ENCODE assay signal across 8 cellular contexts in the genomic region with DNA sequence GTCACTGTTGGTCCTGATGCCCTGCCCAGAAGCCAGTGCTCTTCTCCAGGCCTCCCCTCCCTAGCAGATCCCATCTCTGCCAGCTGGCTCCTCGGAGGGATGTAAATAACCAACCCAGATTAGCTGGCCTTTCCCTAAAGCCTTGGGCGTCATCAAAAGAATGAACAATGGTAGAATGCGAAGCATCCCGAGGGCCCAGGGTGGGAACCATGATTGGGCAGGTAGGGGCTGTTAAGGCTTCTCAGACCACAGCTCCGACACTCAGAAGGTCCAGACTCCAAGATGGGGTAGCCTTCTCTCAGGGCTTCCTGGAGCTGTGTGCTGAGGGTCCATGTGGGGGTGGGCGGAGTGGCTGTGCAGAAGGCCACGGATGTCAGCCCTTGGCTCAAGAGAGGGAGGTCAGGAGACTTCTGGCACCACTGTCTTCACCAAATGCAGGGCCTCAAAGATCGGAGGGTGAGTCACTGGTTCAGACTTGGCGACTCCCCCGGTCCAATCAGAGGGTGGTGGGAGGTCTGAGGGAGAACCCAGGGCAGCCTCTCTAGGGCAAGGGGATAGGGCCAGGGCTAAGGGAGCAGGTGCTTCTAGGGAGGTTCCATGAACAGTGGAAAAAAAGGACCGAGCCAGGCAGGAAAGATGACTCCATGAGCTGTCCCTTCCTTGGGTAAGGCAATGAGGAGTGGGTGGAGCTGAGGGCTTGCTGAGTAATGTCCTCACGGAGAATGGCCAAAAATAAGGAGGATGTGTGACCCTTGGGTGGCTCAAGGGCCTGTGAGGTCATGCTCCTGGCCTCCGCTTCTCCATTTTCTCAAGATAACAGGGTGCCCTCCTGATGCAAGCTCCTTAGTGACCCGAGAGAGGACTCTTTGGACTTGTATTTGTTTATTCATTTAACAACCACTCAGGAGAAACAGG. TPM values are rescaled to one million over a fixed set of nuclear protein-coding genes. Genes with fewer than 3 reads are reported as not detected.
DNase-seq lines count a peak whose midpoint lies in the region; ATAC-seq and TF ChIP-seq lines count a peak whose summit lies in the region.

No MANE protein-coding gene starts in this region.

- H3K27me3 Mint-ChIP-seq in activated naive CD4-positive, alpha-beta T cell treated with anti-CD3 and anti-CD28 coated beads, Interleukin-2, amount 50 U/mL, for 24 hours = no peaks in the 10 kb centered on the region
- H3K27me3 Mint-ChIP-seq in activated naive CD4-positive, alpha-beta T cell treated with anti-CD3 and anti-CD28 coated beads for 36 hours (ENCODE audit: low read depth) = no peaks in the 10 kb centered on the region

- peak in 1 of 4 donors; percentile 31 for TF ChIP-seq EP300 in upper lobe of left lung (IDR thresholded peaks at IDR 0.05)

- H3K27ac ChIP-seq in upper lobe of left lung = peak overlapping the region; percentile 19 to 75 (median 52)

- H3K4me3 ChIP-seq in adipocyte (ENCODE audit: low read length) (peak overlapping the region; percentile 52), upper lobe of left lung (no peak overlapping the region)

- no peaks in the 10 kb centered on the region for H3K36me3 Mint-ChIP-seq in activated naive CD4-positive, alpha-beta T cell treated with anti-CD3 and anti-CD28 coated beads, Interleukin-2, amount 50 U/mL, for 24 hours
- no peaks in the 10 kb centered on the region for H3K36me3 Mint-ChIP-seq in activated naive CD4-positive, alpha-beta T cell treated with anti-CD3 and anti-CD28 coated beads for 36 hours (ENCODE audit: low read depth)

- 67 to 75% methylated on average over 13 to 14 of the region's 14 CpGs for WGBS in upper lobe of left lung, 2 donors

- H3K4me3 Mint-ChIP-seq in activated naive CD4-positive, alpha-beta T cell treated with anti-CD3 and anti-CD28 coated beads, Interleukin-2, amount 50 U/mL, for 24 hours = no peak overlapping the region
- no peak overlapping the region for H3K4me3 Mint-ChIP-seq in activated naive CD4-positive, alpha-beta T cell treated with anti-CD3 and anti-CD28 coated beads for 36 hours

- H3K9ac ChIP-seq in adipocyte (ENCODE audit: low read length) = peak overlapping the region; percentile 83

- intact Hi-C loops in activated naive CD4-positive, alpha-beta T cell treated with anti-CD3 and anti-CD28 coated beads for 36 hours (cut with micrococcal nuclease) = no loop called here

- DNase-seq in activated naive CD4-positive, alpha-beta T cell treated with anti-CD3 and anti-CD28 coated beads for 36 hours = no peak
- DNase-seq in adipocyte (ENCODE audit: low read depth) = peak; percentile 44
- peak; percentile 44 for DNase-seq in kidney tubule cell (ENCODE audit: low spot score)
- DNase-seq in upper lobe of left lung = peak in 1 of 2 donors; percentile 77
- DNase-seq in stimulated activated CD4-positive, alpha-beta T cell treated with anti-CD3 and anti-CD28 coated beads, Interleukin-4, amount 100 ng/mL, for 4 hours = no peak
- DNase-seq in DMS 273 treated with DMSO at 0.1 percent for 48 hours (lab: John Stamatoyannopoulos, UW) = no peak

- H3K36me3 ChIP-seq in adipocyte (ENCODE audit: control insufficient read depth, insufficient read depth, low read length, severe bottlenecking) (no peaks in the 10 kb centered on the region), upper lobe of left lung (no peaks in the 10 kb centered on the region)

- peaks cover 4% of the 10 kb centered on the region for H3K4me1 Mint-ChIP-seq in activated naive CD4-positive, alpha-beta T cell treated with anti-CD3 and anti-CD28 coated beads, Interleukin-2, amount 50 U/mL, for 24 hours
- H3K4me1 Mint-ChIP-seq in activated naive CD4-positive, alpha-beta T cell treated with anti-CD3 and anti-CD28 coated beads for 36 hours (ENCODE audit: low read depth) = peaks cover 10% of the 10 kb centered on the region

- no peaks in the 10 kb centered on the region for H3K9me3 Mint-ChIP-seq in activated naive CD4-positive, alpha-beta T cell treated with anti-CD3 and anti-CD28 coated beads, Interleukin-2, amount 50 U/mL, for 24 hours
- H3K9me3 Mint-ChIP-seq in activated naive CD4-positive, alpha-beta T cell treated with anti-CD3 and anti-CD28 coated beads for 36 hours = no peaks in the 10 kb centered on the region

- CTCF ChIA-PET in activated naive CD4-positive, alpha-beta T cell treated with anti-CD3 and anti-CD28 coated beads for 36 hours (lab: Charles Lee) = interaction anchor here (0.6 to 1.2 kb wide), 2 partner anchors 17 to 21 kb away, joined by 4 read pairs; no protein-coding TSS in a partner anchor

- peaks cover 70% of the 10 kb centered on the region for H3K4me1 ChIP-seq in adipocyte (ENCODE audit: control insufficient read depth, insufficient read depth, low read length)
- peaks cover 54 to 72% (median 69%) of the 10 kb centered on the region in 4 donors for H3K4me1 ChIP-seq in upper lobe of left lung

- H3K9me3 ChIP-seq in adipocyte (ENCODE audit: control insufficient read depth, low read length) = no peaks in the 10 kb centered on the region
- no peaks in the 10 kb centered on the region for H3K9me3 ChIP-seq in upper lobe of left lung

- no peak for TF ChIP-seq POLR2A in upper lobe of left lung (IDR thresholded peaks at IDR 0.05)

- H3K27ac Mint-ChIP-seq in activated naive CD4-positive, alpha-beta T cell treated with anti-CD3 and anti-CD28 coated beads, Interleukin-2, amount 50 U/mL, for 24 hours = peak overlapping the region; percentile 60
- no peak overlapping the region for H3K27ac Mint-ChIP-seq in activated naive CD4-positive, alpha-beta T cell treated with anti-CD3 and anti-CD28 coated beads for 36 hours

- H3K27me3 ChIP-seq in adipocyte (replicated peaks; ENCODE audit: control insufficient read depth, insufficient read depth, low read length) (no peaks in the 10 kb centered on the region), upper lobe of left lung (no peaks in the 10 kb centered on the region)

- ATAC-seq in upper lobe of left lung (ENCODE audit: low FRiP score in 2 of 2) = peak; percentile 73 to 84
- ATAC-seq in HG03571 (IDR thresholded peaks at IDR 0.05; ENCODE audit: unreplicated experiment) = no peak

- no peak for TF ChIP-seq CTCF in upper lobe of left lung (IDR thresholded peaks at IDR 0.05)

RNA-seq across cellular contexts. Expression of a gene that starts 58.4 kb away (rescaled TPM):
- not detected for total RNA-seq in activated naive CD4-positive, alpha-beta T cell treated with anti-CD3 and anti-CD28 coated beads for 36 hours
- total RNA-seq in upper lobe of left lung = under 1 TPM in 1 of 6 donors, not detected in 5; 0.20 TPM

Comparison
In these comparisons a context has a peak if more than half of its experiments do, and no peak if none do; other contexts are left out.
1. DNase-seq: peak in adipocyte (single experiment) and kidney tubule cell (single experiment); none in activated naive CD4-positive, alpha-beta T cell treated with anti-CD3 and anti-CD28 coated beads for 36 hours (single experiment), stimulated activated CD4-positive, alpha-beta T cell treated with anti-CD3 and anti-CD28 coated beads, Interleukin-4, amount 100 ng/mL, for 4 hours (0 of 2) and DMS 273 treated with DMSO at 0.1 percent for 48 hours (single experiment).